Comparison of ENCODE assay signal across 1 cellular context in the genomic region with DNA sequence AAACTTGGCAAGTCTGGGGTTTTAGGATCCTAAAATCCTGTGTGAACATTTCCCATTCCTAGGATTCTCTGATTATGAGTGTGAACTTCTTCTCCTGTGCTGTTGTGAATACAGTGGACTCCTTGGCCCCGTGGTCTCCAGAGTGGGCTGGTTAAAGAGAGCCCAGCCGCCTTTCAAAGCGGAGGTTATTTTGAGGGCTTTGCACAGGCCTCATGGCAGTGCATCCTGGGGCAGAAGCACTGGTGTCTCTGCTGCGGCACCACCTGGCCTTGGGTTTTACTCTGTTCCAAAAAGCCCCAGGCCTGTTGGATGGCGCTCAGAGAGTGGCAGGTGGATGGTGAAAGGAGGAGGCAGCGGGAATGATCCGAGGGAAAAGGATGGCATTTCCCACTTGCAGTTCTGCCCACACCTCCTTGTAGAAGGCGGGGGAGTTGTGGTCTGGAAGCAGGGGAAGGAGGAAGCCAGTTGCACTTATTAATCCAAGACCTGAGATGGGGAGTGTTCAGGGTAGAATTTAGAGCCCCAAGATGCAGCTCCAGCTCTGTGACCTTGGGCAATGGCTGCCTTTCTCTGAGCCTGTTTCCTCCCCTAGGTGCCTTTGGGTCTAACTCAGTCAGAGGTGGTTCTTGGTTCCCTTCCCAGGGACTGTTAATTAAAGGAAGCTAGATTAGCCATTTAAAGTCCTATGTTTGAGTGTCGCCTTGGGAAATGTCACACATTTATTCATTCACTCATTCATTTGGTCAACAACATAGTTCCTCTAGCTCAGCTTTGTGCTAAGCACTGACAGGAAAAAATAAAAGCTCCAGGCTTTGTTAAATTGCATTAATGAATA.
TF ChIP-seq lines count a peak whose summit lies in the region.

No MANE protein-coding gene starts in this region.

TF ChIP-seq in A549, 52 proteins besides CTCF, POLR2A, EP300 and RAD21:
- no peak for TF ChIP-seq MAFK (IDR thresholded peaks at IDR 0.05; ENCODE audit: partially characterized antibody)
- no peak for TF ChIP-seq CBX2 (IDR thresholded peaks at IDR 0.05; ENCODE audit: borderline replicate concordance, low read depth)
- no peak for TF ChIP-seq MAZ (IDR thresholded peaks at IDR 0.05; ENCODE audit: borderline replicate concordance, low read depth, low read length)
- TF ChIP-seq TFCP2L1 (CRISPR knock-in tag; IDR thresholded peaks at IDR 0.05): no peak
- TF ChIP-seq HDAC2 (IDR thresholded peaks at IDR 0.05): no peak
- TF ChIP-seq CHD2 (IDR thresholded peaks at IDR 0.05; ENCODE audit: low read length, partially characterized antibody): no peak
- no peak for TF ChIP-seq MYC (IDR thresholded peaks at IDR 0.05; ENCODE audit: borderline replicate concordance, low read length)
- TF ChIP-seq SMC3 (IDR thresholded peaks at IDR 0.05): no peak
- no peak for TF ChIP-seq SREBF2 (IDR thresholded peaks at IDR 0.05)
- no peak for TF ChIP-seq RFX5 (IDR thresholded peaks at IDR 0.05)
- TF ChIP-seq CBX8 (IDR thresholded peaks at IDR 0.05): no peak
- no peak for TF ChIP-seq FOSL2 (IDR thresholded peaks at IDR 0.05)
- no peak for TF ChIP-seq FOSL2 (CRISPR knock-in tag; IDR thresholded peaks at IDR 0.05)
- no peak for TF ChIP-seq NFE2L2 (conservative IDR thresholded peaks at IDR 0.05; ENCODE audit: low read length)
